19 cellular contexts compared by ENCODE assay signal in the genomic region with DNA sequence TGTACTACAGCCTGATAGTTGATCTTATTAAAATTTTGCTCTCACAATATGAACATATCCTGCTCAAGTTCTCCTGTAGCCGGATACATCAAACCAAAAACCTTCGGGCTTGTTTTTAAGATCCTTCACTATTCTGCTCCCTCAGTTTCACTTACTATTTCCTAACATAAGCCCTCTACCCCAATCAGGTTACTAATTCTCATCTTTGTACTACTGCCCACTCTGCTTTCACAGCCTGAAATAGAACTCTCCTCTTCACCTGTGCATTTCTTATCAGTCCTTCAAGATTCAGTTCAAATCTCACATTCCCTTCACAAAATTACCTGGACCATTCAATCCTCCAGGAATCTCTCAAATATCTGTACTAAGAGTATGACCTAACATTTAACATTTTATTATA.
"Had no signal": no experiment of that assay in that cellular context is flagged by ENCODE, and none has a peak within 500 bp of the region (broad histone marks: within the 10 kb centered on the region; RNA-seq: fewer than 3 reads in every experiment).

No MANE protein-coding gene starts in this region.

- H3K36me3 Mint-ChIP-seq: activated naive CD8-positive, alpha-beta T cell; natural killer cell; T-cell had no signal

- H3K4me3 Mint-ChIP-seq: activated naive CD8-positive, alpha-beta T cell; activated T-cell treated with anti-CD3 and anti-CD28 coated beads, Interleukin-2, amount 50 U/mL, for 4 hours; natural killer cell; T-cell; T-helper 2 cell treated with Interferon-gamma antibody and Interleukin-4, amounts not matched to agents 5 μg/mL and 100 μg/mL, for 36 hours had no signal

- ATAC-seq: activated T-cell treated with anti-CD3 and anti-CD28 coated beads, Interleukin-2, amount 50 U/mL, for 4 hours; lower lobe of right lung; natural killer cell; stimulated activated naive CD8-positive, alpha-beta T cell treated with anti-CD3 and anti-CD28 coated beads, Interleukin-15, Interleukin-2, amounts not matched to agents 100 U/mL and 50 U/mL, for 24 hours; T-cell had no signal

- H3K4me1 Mint-ChIP-seq: natural killer cell had no signal

- DNase-seq: activated CD4-positive, alpha-beta T cell treated with anti-CD3 and anti-CD28 coated beads, Interleukin-2, amount 50 U/mL, for 1 hour; activated CD4-positive, CD25-positive, alpha-beta regulatory T cell treated with anti-CD3 and anti-CD28 coated beads, Interleukin-2, amount 50 U/mL, for 72 hours; activated naive CD4-positive, alpha-beta T cell; activated T-cell treated with anti-CD3 and anti-CD28 coated beads, Interleukin-2, amount 50 U/mL, for 4 hours; adrenal gland; erythroblast; foreskin fibroblast; lower lobe of right lung; natural killer cell; retina; sigmoid colon; stimulated activated CD4-positive, alpha-beta T cell treated with anti-CD3 and anti-CD28 coated beads, Interleukin-15, amount 100 ng/mL, for 24 hours; stimulated activated CD4-positive, alpha-beta T cell treated with anti-CD3 and anti-CD28 coated beads, Interleukin-4, amount 100 ng/mL, for 1 hour; stimulated activated naive CD8-positive, alpha-beta T cell treated with anti-CD3 and anti-CD28 coated beads, Interleukin-15, Interleukin-2, amounts not matched to agents 100 U/mL and 50 U/mL, for 24 hours; T-cell had no signal

- H3K9me3 Mint-ChIP-seq: activated T-helper 2 cell treated with anti-CD3 and anti-CD28 coated beads, Interferon-gamma antibody, Interleukin-2, Interleukin-4, amounts not matched to agents 10 μg/mL and 5 μg/mL and 100 μg/mL, durations not matched to agents 14 hours and 24 hours and 36 hours; natural killer cell; T-helper 2 cell treated with Interferon-gamma antibody and Interleukin-4, amounts not matched to agents 5 μg/mL and 100 μg/mL, for 36 hours had no signal

- H3K27ac Mint-ChIP-seq: activated naive CD8-positive, alpha-beta T cell; activated T-helper 2 cell treated with anti-CD3 and anti-CD28 coated beads, Interferon-gamma antibody, Interleukin-2, Interleukin-4, amounts not matched to agents 10 μg/mL and 5 μg/mL and 100 μg/mL, durations not matched to agents 14 hours and 24 hours and 36 hours; natural killer cell; progenitor cell of endocrine pancreas; T-cell; T-helper 2 cell treated with Interferon-gamma antibody and Interleukin-4, amounts not matched to agents 5 μg/mL and 100 μg/mL, for 36 hours had no signal
